Comparison of ENCODE assay signal across 20 cellular contexts in the genomic region with DNA sequence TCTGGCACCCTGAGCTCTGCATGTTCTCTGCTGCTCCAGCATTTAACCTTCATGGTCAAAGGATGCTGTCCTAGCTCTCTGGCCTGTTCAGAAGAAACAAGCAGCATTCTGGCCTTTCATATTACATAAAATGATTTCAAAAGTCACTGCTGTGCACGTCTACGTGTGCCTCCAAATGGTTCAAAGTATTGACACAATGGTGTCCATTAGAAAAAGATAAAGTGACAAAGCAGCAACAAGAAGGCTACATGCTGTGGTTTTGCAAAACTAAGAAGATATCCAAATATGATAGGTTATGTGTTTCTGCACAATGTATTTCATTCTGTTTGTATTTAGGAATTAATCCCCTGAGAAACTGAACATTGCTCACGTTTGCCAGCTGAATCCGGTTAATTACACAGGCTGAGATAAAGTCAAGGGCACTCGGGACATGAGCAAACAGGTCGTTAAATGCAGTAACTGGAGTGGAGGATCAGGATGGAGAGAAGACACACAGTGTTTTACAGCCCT.
DNase-seq lines count a peak whose midpoint lies in the region; FAIRE-seq and TF ChIP-seq lines count a peak whose summit lies in the region.
"Had no signal": no experiment of that assay in that cellular context is flagged by ENCODE, and none has a peak within 500 bp of the region (broad histone marks: within the 10 kb centered on the region; RNA-seq: fewer than 3 reads in every experiment).

No MANE protein-coding gene starts in this region.

- H3K4me1 ChIP-seq in mesendoderm (ENCODE audit: control insufficient read depth, low read depth, low read length): no peaks in the 10 kb centered on the region
- H3K4me1 ChIP-seq: A549, SJCRH30 had no signal

- no peaks in the 10 kb centered on the region for H3K79me2 ChIP-seq in mesendoderm (ENCODE audit: control insufficient read depth, insufficient read depth, low read length)

- no peak overlapping the region for H2BK120ac ChIP-seq in mesendoderm (ENCODE audit: low read depth, low read length)

- no peak for TF ChIP-seq CTCF in progenitor cell of endocrine pancreas (IDR thresholded peaks at IDR 0.05; ENCODE audit: unreplicated experiment)

- H3K4me1 Mint-ChIP-seq in progenitor cell of endocrine pancreas (ENCODE audit: low read depth): peaks cover 11% of the 10 kb centered on the region
- H3K4me1 Mint-ChIP-seq: CD14-positive monocyte; stimulated activated memory B cell treated with anti-CD40 and anti-IgM and Interleukin-4, amounts not matched to agents 10 μg/mL and 1 μg/mL and 100 μg/mL, for 72 hours had no signal

- H3K27me3 Mint-ChIP-seq in progenitor cell of endocrine pancreas: no peaks in the 10 kb centered on the region
- H3K27me3 Mint-ChIP-seq: type B pancreatic cell had no signal

- no peaks in the 10 kb centered on the region for H3K27me3 ChIP-seq in mesendoderm (ENCODE audit: insufficient read depth, low read length, poor library complexity)
- H3K27me3 ChIP-seq: SJCRH30 had no signal

- peak; percentile 35 for DNase-seq in NCI-H2107 treated with DMSO at 0.1 percent for 48 hours (lab: John Stamatoyannopoulos, UW; ENCODE audit: unreplicated experiment)
- no peak for DNase-seq in NCI-H2107 (lab: John Stamatoyannopoulos, UW)
- DNase-seq in NCI-H2029 treated with DMSO at 0.1 percent for 48 hours (lab: John Stamatoyannopoulos, UW): peak; percentile 53
- peak; percentile 12 for DNase-seq in NCI-H82 treated with DMSO at 0.1 percent for 48 hours (lab: John Stamatoyannopoulos, UW; ENCODE audit: unreplicated experiment)
- DNase-seq in progenitor cell of endocrine pancreas (ENCODE audit: low spot score, unreplicated experiment): no peak
- DNase-seq in urothelium cell line (ENCODE audit: low spot score): no peak
- DNase-seq in mesendoderm: no peak
- DNase-seq in NCI-H1694 (lab: John Stamatoyannopoulos, UW): no peak
- DNase-seq: activated CD4-positive, alpha-beta T cell treated with anti-CD3 and anti-CD28 coated beads for 4 hours; activated naive CD4-positive, alpha-beta T cell; anterior cingulate cortex; left cardiac atrium; mucosa of descending colon; SJCRH30; T1000 had no signal

- WGBS in mesendoderm (ENCODE audit: extremely low coverage, insufficient coverage, low lambda C conversion rate): no CpG with 5 or more reads among the region's 6 CpGs

- no peak for FAIRE-seq in urothelium cell line (lab: Jason Lieb, UNC)
- FAIRE-seq: A549 had no signal

- H3K27ac Mint-ChIP-seq in progenitor cell of endocrine pancreas: peak overlapping the region; percentile 15
- H3K27ac Mint-ChIP-seq: CD14-positive monocyte; stimulated activated memory B cell treated with anti-CD40 and anti-IgM and Interleukin-4, amounts not matched to agents 10 μg/mL and 1 μg/mL and 100 μg/mL, for 72 hours; type B pancreatic cell had no signal

- H3K23ac ChIP-seq in mesendoderm (ENCODE audit: low read length): no peak overlapping the region

- H3K9ac ChIP-seq in mesendoderm (ENCODE audit: low read length): no peak overlapping the region

- no peaks in the 10 kb centered on the region for H3K36me3 Mint-ChIP-seq in progenitor cell of endocrine pancreas (ENCODE audit: insufficient read depth)
- H3K36me3 Mint-ChIP-seq: CD14-positive monocyte; stimulated activated memory B cell treated with anti-CD40 and anti-IgM and Interleukin-4, amounts not matched to agents 10 μg/mL and 1 μg/mL and 100 μg/mL, for 72 hours; type B pancreatic cell had no signal

- H4K8ac ChIP-seq in mesendoderm (ENCODE audit: low read depth, low read length): no peak overlapping the region

- H3K56ac ChIP-seq in mesendoderm (ENCODE audit: low read length): no peak overlapping the region

- H3K9me3 Mint-ChIP-seq in progenitor cell of endocrine pancreas (ENCODE audit: low read depth): no peaks in the 10 kb centered on the region
- H3K9me3 Mint-ChIP-seq: CD14-positive monocyte; stimulated activated memory B cell treated with anti-CD40 and anti-IgM and Interleukin-4, amounts not matched to agents 10 μg/mL and 1 μg/mL and 100 μg/mL, for 72 hours; type B pancreatic cell had no signal

- H3K27ac ChIP-seq in mesendoderm (ENCODE audit: low read depth, low read length): no peak overlapping the region
- H3K27ac ChIP-seq: A549, SJCRH30, skin epidermis had no signal

- no peak overlapping the region for H3K4me2 ChIP-seq in mesendoderm (ENCODE audit: low read length)
- H3K4me2 ChIP-seq: A549 had no signal

- H3K4ac ChIP-seq in mesendoderm (ENCODE audit: low read depth, low read length): no peak overlapping the region

- no peak overlapping the region for H3K4me3 ChIP-seq in mesendoderm (ENCODE audit: low read length)
- H3K4me3 ChIP-seq: A549, mucosa of descending colon, SJCRH30, skin epidermis had no signal

- no peak overlapping the region for H2AK5ac ChIP-seq in mesendoderm (ENCODE audit: low read length)

- H2BK15ac ChIP-seq in mesendoderm (replicated peaks; ENCODE audit: low read depth): no peak overlapping the region

- H3K18ac ChIP-seq in mesendoderm (ENCODE audit: low read length): no peak overlapping the region

- H3K79me1 ChIP-seq in mesendoderm (ENCODE audit: low read length): no peaks in the 10 kb centered on the region

- H3K36me3 ChIP-seq in mesendoderm (ENCODE audit: control insufficient read depth, insufficient read depth, low read length): no peaks in the 10 kb centered on the region
- H3K36me3 ChIP-seq: SJCRH30 had no signal

- H3K4me3 Mint-ChIP-seq in progenitor cell of endocrine pancreas (ENCODE audit: low read depth): no peak overlapping the region
- H3K4me3 Mint-ChIP-seq: CD14-positive monocyte; stimulated activated memory B cell treated with anti-CD40 and anti-IgM and Interleukin-4, amounts not matched to agents 10 μg/mL and 1 μg/mL and 100 μg/mL, for 72 hours; type B pancreatic cell had no signal

- no peak overlapping the region for H2BK5ac ChIP-seq in mesendoderm (ENCODE audit: low read length)

- no peak overlapping the region for H4K5ac ChIP-seq in mesendoderm (ENCODE audit: low read length)

Comparison
In these comparisons a context has a peak if more than half of its experiments do, and no peak if none do; other contexts are left out.
1. DNase-seq: peak in NCI-H2107 treated with DMSO at 0.1 percent for 48 hours (single experiment), NCI-H2029 treated with DMSO at 0.1 percent for 48 hours (single experiment) and NCI-H82 treated with DMSO at 0.1 percent for 48 hours (single experiment); none in NCI-H2107 (single experiment), progenitor cell of endocrine pancreas (single experiment), urothelium cell line (single experiment), mesendoderm (single experiment) and NCI-H1694 (single experiment).